9 cellular contexts compared by ENCODE assay signal in the genomic region with DNA sequence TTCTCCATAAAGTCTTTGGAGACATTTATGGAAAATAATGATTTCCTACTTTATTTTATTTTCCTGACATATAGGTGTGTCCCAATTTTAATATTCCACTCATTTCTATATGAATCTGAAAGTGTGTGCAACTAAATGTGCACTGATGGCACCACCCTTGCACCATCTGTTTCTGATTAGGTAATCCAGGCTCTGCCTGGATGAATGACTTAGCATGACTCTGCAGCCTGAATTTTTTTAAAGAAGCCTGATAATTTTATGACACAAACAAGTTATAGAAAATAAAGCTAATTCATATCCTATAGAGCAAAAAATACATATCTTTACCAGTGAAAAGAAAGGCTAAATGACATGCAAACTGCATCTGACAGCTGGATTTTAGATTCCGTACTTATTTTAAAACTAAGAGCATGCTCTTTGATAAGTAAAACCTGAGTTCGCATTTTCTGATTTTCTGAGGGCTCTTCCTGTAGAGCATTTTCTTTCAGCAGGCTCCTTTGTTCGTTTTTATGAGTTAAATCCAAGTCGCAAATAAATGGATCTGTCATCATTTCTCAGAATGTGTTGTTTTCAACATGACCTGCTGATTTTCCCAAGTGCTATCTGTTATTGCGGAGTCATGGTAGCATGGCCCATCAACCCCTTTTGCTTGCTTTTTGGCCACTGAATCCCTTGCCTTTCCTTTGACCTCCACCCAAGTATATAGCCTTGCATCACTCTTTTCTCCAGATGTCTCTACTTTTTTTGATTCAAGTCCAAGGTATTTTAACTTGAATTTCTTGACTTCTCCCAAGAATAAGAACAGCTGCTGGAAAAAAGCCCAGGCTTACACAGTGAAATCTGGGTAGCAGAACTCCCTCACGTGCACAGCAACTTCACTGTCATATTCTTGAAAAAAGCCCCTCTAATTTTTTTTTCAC. TPM values are rescaled to one million over a fixed set of nuclear protein-coding genes. Genes with fewer than 3 reads are reported as not detected.
DNase-seq lines count a peak whose midpoint lies in the region; ATAC-seq and TF ChIP-seq lines count a peak whose summit lies in the region.
"Had no signal": no experiment of that assay in that cellular context is flagged by ENCODE, and none has a peak within 500 bp of the region (broad histone marks: within the 10 kb centered on the region; RNA-seq: fewer than 3 reads in every experiment).

No MANE protein-coding gene starts in this region.

- H3K4me3 Mint-ChIP-seq in activated CD4-positive, alpha-beta T cell treated with anti-CD3 and anti-CD28 coated beads for 36 hours = no peak overlapping the region
- H3K4me3 Mint-ChIP-seq: stimulated activated naive CD8-positive, alpha-beta T cell treated with anti-CD3 and anti-CD28 coated beads, Interleukin-15, Interleukin-2, amounts not matched to agents 100 ng/mL and 50 ng/mL, for 24 hours had no signal

- no peaks in the 10 kb centered on the region for H3K27me3 Mint-ChIP-seq in activated CD4-positive, alpha-beta T cell treated with anti-CD3 and anti-CD28 coated beads for 36 hours
- H3K27me3 Mint-ChIP-seq: stimulated activated naive CD8-positive, alpha-beta T cell treated with anti-CD3 and anti-CD28 coated beads, Interleukin-15, Interleukin-2, amounts not matched to agents 100 ng/mL and 50 ng/mL, for 24 hours had no signal

- no peak overlapping the region for H3K27ac Mint-ChIP-seq in activated CD4-positive, alpha-beta T cell treated with anti-CD3 and anti-CD28 coated beads for 36 hours
- H3K27ac Mint-ChIP-seq: stimulated activated naive CD8-positive, alpha-beta T cell treated with anti-CD3 and anti-CD28 coated beads, Interleukin-15, Interleukin-2, amounts not matched to agents 100 ng/mL and 50 ng/mL, for 24 hours had no signal

- POLR2A ChIA-PET in activated CD4-positive, alpha-beta T cell treated with anti-CD3 and anti-CD28 coated beads for 36 hours (lab: Charles Lee) = no interaction called here
- POLR2A ChIA-PET in PC-9 (lab: Charles Lee; ENCODE audit: unreplicated experiment) = no interaction called here

- intact Hi-C loops in psoas muscle (cut with DNase I) = loop anchor here in 1 of 2 donors (5.0 kb wide), 1 partner anchor 51 kb away; a partner anchor contains a TSS
- intact Hi-C loops in activated CD4-positive, alpha-beta T cell treated with anti-CD3 and anti-CD28 coated beads for 36 hours (cut with DNase I, micrococcal nuclease) = no loop called here
- intact Hi-C loops in PC-9 (cut with micrococcal nuclease; ENCODE audit: unreplicated experiment) = no loop called here

- no peaks in the 10 kb centered on the region for H3K4me1 Mint-ChIP-seq in activated CD4-positive, alpha-beta T cell treated with anti-CD3 and anti-CD28 coated beads for 36 hours

- DNase-seq in DMS 273 (lab: John Stamatoyannopoulos, UW; ENCODE audit: unreplicated experiment) (peak; percentile 85), RPMI7951 (ENCODE audit: low read depth) (peak; percentile 89), fibroblast of mammary gland (ENCODE audit: low read depth) (peak; percentile 98), psoas muscle (peak; percentile 6 to 40), PC-9 (no peak), amygdala (lab: John Stamatoyannopoulos, UW) (no peak)
- DNase-seq in activated CD4-positive, alpha-beta T cell treated with anti-CD3 and anti-CD28 coated beads for 36 hours = no peak

- peak; percentile 27 to 68 (median 51) for ATAC-seq in psoas muscle
- no peak for ATAC-seq in activated CD4-positive, alpha-beta T cell treated with anti-CD3 and anti-CD28 coated beads for 36 hours
- ATAC-seq in GM19328 (IDR thresholded peaks at IDR 0.05; ENCODE audit: unreplicated experiment) = no peak

- CTCF ChIA-PET in activated CD4-positive, alpha-beta T cell treated with anti-CD3 and anti-CD28 coated beads for 36 hours (lab: Charles Lee) = interaction anchor here (0.6 kb wide), 1 partner anchor 13 kb away, joined by 3 read pairs; no protein-coding TSS in a partner anchor
- CTCF ChIA-PET in PC-9 (lab: Charles Lee) = no interaction called here

- H3K4me1 ChIP-seq in psoas muscle = peaks cover 37% of the 10 kb centered on the region
- H3K4me1 ChIP-seq in PC-9 (replicated peaks; ENCODE audit: insufficient read depth) = no peaks in the 10 kb centered on the region

- H3K36me3 ChIP-seq in psoas muscle (ENCODE audit: insufficient read depth in 1 of 2, low read depth in 1 of 2) = no peaks in the 10 kb centered on the region
- H3K36me3 ChIP-seq in PC-9 (ENCODE audit: low read depth) = no peaks in the 10 kb centered on the region

- no peaks in the 10 kb centered on the region for H3K9me3 Mint-ChIP-seq in activated CD4-positive, alpha-beta T cell treated with anti-CD3 and anti-CD28 coated beads for 36 hours (ENCODE audit: low read depth)

- H3F3A ChIP-seq in PC-9 (ENCODE audit: insufficient read depth, low read depth) = no peaks in the 10 kb centered on the region

- TF ChIP-seq CTCF in fibroblast of mammary gland (conservative IDR thresholded peaks at IDR 0.05; ENCODE audit: control insufficient read depth, insufficient read depth, low read depth, low read length) (no peak), psoas muscle (IDR thresholded peaks at IDR 0.05) (no peak), PC-9 (conservative IDR thresholded peaks at IDR 0.05) (no peak)

- H2AFZ ChIP-seq in PC-9 = no peak overlapping the region

- no TSS peak for BruUV-seq in PC-9 (replicated peaks; lab: Mats Ljungman, UMichigan)

- H3K4me2 ChIP-seq in PC-9 = no peak overlapping the region

- no peaks in the 10 kb centered on the region for H3K79me2 ChIP-seq in PC-9 (ENCODE audit: low read depth)

- H3K27ac ChIP-seq in psoas muscle (peak overlapping the region; percentile 19), PC-9 (no peak overlapping the region)

- WGBS in psoas muscle, 3 donors = 54 to 62% (median 61%) methylated on average over 6 of the region's 6 CpGs

- H3K4me3 ChIP-seq in fibroblast of mammary gland (ENCODE audit: control insufficient read depth, low read depth, low read length) = peak overlapping the region; percentile 22
- no peak overlapping the region for H3K4me3 ChIP-seq in psoas muscle
- no peak overlapping the region for H3K4me3 ChIP-seq in PC-9

- H3K9me3 ChIP-seq in psoas muscle = no peaks in the 10 kb centered on the region
- no peaks in the 10 kb centered on the region; the same call in 1 of the 2 replicates for H3K9me3 ChIP-seq in PC-9 (ENCODE audit: insufficient read depth, low read depth)

- H3K9me2 ChIP-seq in PC-9 (ENCODE audit: insufficient read depth) = no peaks in the 10 kb centered on the region

- no peaks in the 10 kb centered on the region for H3K36me3 Mint-ChIP-seq in activated CD4-positive, alpha-beta T cell treated with anti-CD3 and anti-CD28 coated beads for 36 hours (ENCODE audit: low read depth)

- H4K20me1 ChIP-seq in PC-9 (ENCODE audit: insufficient read depth) = no peaks in the 10 kb centered on the region

- H3K27me3 ChIP-seq in psoas muscle (ENCODE audit: insufficient read depth in 3 of 3, low read length in 2 of 3) (no peaks in the 10 kb centered on the region), PC-9 (ENCODE audit: insufficient read depth, low read depth) (no peaks in the 10 kb centered on the region)

RNA-seq across cellular contexts. Expression of a gene that starts 52.8 kb away (rescaled TPM):
- 13.7 and 15.1 TPM in 2 replicates for total RNA-seq in RPMI7951 (2014; rRNA removed; shearing (Covaris generic))
- 10 to 100 TPM; 29.3 to 44.6 (median 36.9) TPM for total RNA-seq in psoas muscle
- 10 to 100 TPM in 2 of 3 donors, 1 to 10 TPM in 1; 4.6 to 13.1 (median 11.3) TPM for polyA plus RNA-seq in psoas muscle
- total RNA-seq in activated CD4-positive, alpha-beta T cell treated with anti-CD3 and anti-CD28 coated beads for 36 hours = 10 to 100 TPM; 25.3 to 27.9 TPM
- total RNA-seq in PC-9 (2021) = 39.3 and 57.0 TPM in 2 replicates

Comparison
In these comparisons a context has a peak if more than half of its experiments do, and no peak if none do; other contexts are left out.
1. DNase-seq: peak in DMS 273 (single experiment), RPMI7951 (single experiment), fibroblast of mammary gland (single experiment) and psoas muscle (2 of 2); none in activated CD4-positive, alpha-beta T cell treated with anti-CD3 and anti-CD28 coated beads for 36 hours (single experiment), PC-9 (0 of 2) and amygdala (0 of 56).
2. ATAC-seq: peak in psoas muscle (4 of 4); none in activated CD4-positive, alpha-beta T cell treated with anti-CD3 and anti-CD28 coated beads for 36 hours (single experiment) and GM19328 (single experiment).